Comparison of ENCODE assay signal across 17 cellular contexts in the genomic region with DNA sequence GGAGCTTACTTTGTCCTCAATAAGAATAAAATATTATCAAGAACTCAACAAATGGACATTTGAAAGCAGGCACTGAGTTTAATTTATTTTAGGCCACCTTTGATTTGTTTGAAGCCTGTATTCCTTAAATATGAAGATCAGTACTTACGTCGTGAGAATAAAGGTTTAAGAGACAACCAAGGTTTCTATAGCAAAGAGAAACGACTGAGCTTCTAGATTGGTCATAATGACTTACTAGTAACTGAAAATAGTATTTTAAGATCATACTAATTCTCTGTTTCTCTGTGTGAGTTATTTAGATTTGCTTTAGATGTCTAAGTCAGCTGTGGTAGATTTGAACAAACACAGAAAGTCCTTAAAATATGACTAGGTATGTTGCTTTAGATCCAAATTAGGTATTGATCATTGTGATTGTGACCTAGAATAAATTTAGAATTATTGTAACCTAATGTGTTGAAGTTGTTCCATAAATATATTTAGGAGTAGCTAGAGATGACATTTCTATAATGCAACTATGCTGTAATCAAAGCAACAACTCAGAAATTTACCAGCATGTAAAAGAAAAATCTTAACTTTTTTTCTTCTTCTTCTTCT.
"Had no signal": no experiment of that assay in that cellular context is flagged by ENCODE, and none has a peak within 500 bp of the region (broad histone marks: within the 10 kb centered on the region; RNA-seq: fewer than 3 reads in every experiment).

No MANE protein-coding gene starts in this region.

- H3K36me3 ChIP-seq: brain microvascular endothelial cell, esophagus squamous epithelium, ovary, right lobe of liver, suprapubic skin, upper lobe of left lung had no signal

- FAIRE-seq: endothelial cell of umbilical vein had no signal

- H2AFZ ChIP-seq: hepatocyte had no signal

- H3K4me3 ChIP-seq: esophagus squamous epithelium, hepatocyte, ovary, right lobe of liver, smooth muscle cell, suprapubic skin, upper lobe of left lung had no signal

- H3K27ac ChIP-seq: brain microvascular endothelial cell, esophagus squamous epithelium, hepatocyte, ovary, right lobe of liver, suprapubic skin, upper lobe of left lung had no signal

- H3K9me3 ChIP-seq: esophagus squamous epithelium, ovary, right lobe of liver, suprapubic skin, upper lobe of left lung had no signal

- ATAC-seq: left lobe of liver, right lobe of liver had no signal

- DNase-seq: activated CD4-positive, alpha-beta T cell treated with anti-CD3 and anti-CD28 coated beads for 48 hours; activated CD8-positive, alpha-beta memory T cell treated with anti-CD3 and anti-CD28 coated beads for 24 hours; activated naive CD4-positive, alpha-beta T cell treated with Interleukin-2 at 50 U/mL for 16 hours; anterior cingulate cortex; brain microvascular endothelial cell; effector CD8-positive, alpha-beta T cell; esophagus squamous epithelium; islet precursor cell; naive B cell; ovary; right lobe of liver; upper lobe of left lung had no signal

- H3K4me2 ChIP-seq: hepatocyte, smooth muscle cell had no signal

- H3K27me3 ChIP-seq: brain microvascular endothelial cell, esophagus squamous epithelium, hepatocyte, ovary, right lobe of liver, suprapubic skin, upper lobe of left lung had no signal
